9 cellular contexts compared by ENCODE assay signal in genomic region chr2:149329068-149329467, GRCh38. TPM values are rescaled to one million over a fixed set of nuclear protein-coding genes. Genes with fewer than 3 reads are reported as not detected.
DNase-seq lines count a peak whose midpoint lies in the region; ATAC-seq and TF ChIP-seq lines count a peak whose summit lies in the region.
"Had no signal": no experiment of that assay in that cellular context is flagged by ENCODE, and none has a peak within 500 bp of the region (broad histone marks: within the 10 kb centered on the region; RNA-seq: fewer than 3 reads in every experiment).

No MANE protein-coding gene starts in this region.

- no peak for ATAC-seq in thoracic aorta (ENCODE audit: insufficient number of reproducible peaks, low FRiP score, low read depth)
- no peak for ATAC-seq in GM19452 (IDR thresholded peaks at IDR 0.05; ENCODE audit: unreplicated experiment)
- ATAC-seq in GM18909 (IDR thresholded peaks at IDR 0.05; ENCODE audit: poor library complexity, unreplicated experiment): no peak

- H3K9me3 ChIP-seq in cardiac muscle cell (ENCODE audit: low read depth): no peaks in the 10 kb centered on the region
- H3K9me3 ChIP-seq in thoracic aorta: no peaks in the 10 kb centered on the region

- H3K27me3 ChIP-seq in cardiac muscle cell (no peaks in the 10 kb centered on the region), thoracic aorta (replicated peaks; ENCODE audit: insufficient read depth) (no peaks in the 10 kb centered on the region)

- CTCF ChIA-PET in RWPE1 (lab: Yijun Ruan, JAX): interaction anchor here (0.6 to 1.3 kb wide), 3 partner anchors 13 to 44 kb away, joined by 3 to 5 read pairs (median 4); no protein-coding TSS in a partner anchor

- TF ChIP-seq CTCF in cardiac muscle cell (IDR thresholded peaks at IDR 0.05; ENCODE audit: low read depth, low read length) (peak; percentile 33), RWPE1 (conservative IDR thresholded peaks at IDR 0.05; ENCODE audit: low read depth) (no peak), thoracic aorta (IDR thresholded peaks at IDR 0.05) (no peak), CD14-positive monocyte (IDR thresholded peaks at IDR 0.05) (no peak)

- POLR2A ChIA-PET in RWPE1 (lab: Yijun Ruan, JAX; ENCODE audit: low non-redundant PET): no interaction called here

- H3K4me3 Mint-ChIP-seq in CD14-positive monocyte: peak overlapping the region in 1 of 2 donors; percentile 89

- peaks cover 19% of the 10 kb centered on the region for H3K4me1 Mint-ChIP-seq in CD14-positive monocyte

- intact Hi-C loops in cardiac septum (cut with DNase I): no loop called here
- intact Hi-C loops in CD14-positive monocyte (cut with micrococcal nuclease): no loop called here

- peaks cover 0 to 12% (median 6%) of the 10 kb centered on the region in 7 donors for H3K9me3 Mint-ChIP-seq in CD14-positive monocyte

- H3K36me3 Mint-ChIP-seq in CD14-positive monocyte: peaks cover 0 to 3% of the 10 kb centered on the region in 2 donors

- no peak overlapping the region for H3K27ac ChIP-seq in cardiac muscle cell
- H3K27ac ChIP-seq in RWPE1: peak overlapping the region; percentile 89
- no peak overlapping the region for H3K27ac ChIP-seq in thoracic aorta

- H3K27ac Mint-ChIP-seq in CD14-positive monocyte: no peak overlapping the region

- H3K36me3 ChIP-seq in cardiac muscle cell (no peaks in the 10 kb centered on the region), thoracic aorta (no peaks in the 10 kb centered on the region)

- H3K4me1 ChIP-seq in cardiac muscle cell (ENCODE audit: low read depth) (no peaks in the 10 kb centered on the region), thoracic aorta (ENCODE audit: control insufficient read depth in 1 of 2, low read depth in 2 of 2) (peaks cover 4 to 18% of the 10 kb centered on the region in 2 donors)

- DNase-seq in cardiac muscle cell (ENCODE audit: low read depth in 1 of 2, low spot score in 1 of 2): no peak
- DNase-seq in cardiac septum (ENCODE audit: low spot score): no peak
- DNase-seq in RWPE1 (ENCODE audit: low spot score): peak; percentile 9
- DNase-seq in glomerular visceral epithelial cell (ENCODE audit: extremely low spot score): peak; percentile 21
- DNase-seq in thoracic aorta (ENCODE audit: low spot score): no peak
- DNase-seq in CD14-positive monocyte (ENCODE audit: low spot score): no peak
- DNase-seq: cerebellar nuclear complex had no signal

- H3K27me3 Mint-ChIP-seq in CD14-positive monocyte (ENCODE audit: low read depth in 3 of 3): peaks cover 61 to 67% (median 65%) of the 10 kb centered on the region in 3 donors

- H3K4me3 ChIP-seq in cardiac muscle cell (peak overlapping the region; percentile 95), thoracic aorta (peak overlapping the region; percentile 78)

RNA-seq across cellular contexts. Expression of gene LYPD6, which starts 1.3 kb away (rescaled TPM):
- total RNA-seq in cardiac muscle cell (7.6 and 10.7 TPM in 2 replicates), cardiac septum (0.16 TPM), thoracic aorta (under 1 TPM; 0.27 to 0.28 TPM)
- polyA plus RNA-seq in cardiac muscle cell (5.8 and 7.4 TPM in 2 replicates), CD14-positive monocyte (not detected)

Comparison
In these comparisons a context has a peak if more than half of its experiments do, and no peak if none do; other contexts are left out.
1. DNase-seq: peak in RWPE1 (single experiment) and glomerular visceral epithelial cell (single experiment); none in cardiac muscle cell (0 of 2), cardiac septum (single experiment), thoracic aorta (single experiment) and CD14-positive monocyte (single experiment).